Comparison of ENCODE assay signal across 11 cellular contexts in the genomic region with DNA sequence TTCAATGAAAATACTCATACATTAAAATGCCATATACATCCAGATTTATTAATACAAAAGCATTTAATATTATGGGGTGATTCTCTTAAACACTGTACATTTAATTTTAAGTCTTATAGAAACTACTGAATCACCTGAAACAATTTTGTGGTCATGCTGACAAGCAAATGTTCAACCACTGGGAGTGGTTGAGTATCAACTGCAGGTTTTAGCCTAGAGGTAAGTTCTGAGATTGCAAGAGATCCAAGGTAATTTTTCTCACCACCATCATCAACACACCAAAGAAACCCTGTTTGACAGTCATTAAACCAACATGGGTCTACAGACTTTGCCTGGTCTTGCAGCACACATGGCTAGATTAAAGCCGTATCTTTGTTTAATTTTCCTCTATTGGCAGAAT.
DNase-seq lines count a peak whose midpoint lies in the region; ATAC-seq and TF ChIP-seq lines count a peak whose summit lies in the region.
"Had no signal": no experiment of that assay in that cellular context is flagged by ENCODE, and none has a peak within 500 bp of the region (broad histone marks: within the 10 kb centered on the region; RNA-seq: fewer than 3 reads in every experiment).

No MANE protein-coding gene starts in this region.

- peaks cover 6% of the 10 kb centered on the region for H3K27me3 Mint-ChIP-seq in activated CD4-positive, alpha-beta T cell treated with anti-CD3 and anti-CD28 coated beads for 36 hours
- peaks cover 14% of the 10 kb centered on the region for H3K27me3 Mint-ChIP-seq in activated CD4-positive, alpha-beta T cell treated with anti-CD3 and anti-CD28 coated beads, Interleukin-2, amount 10 ng/mL, durations not matched to agents 7 days and 5 days
- no peaks in the 10 kb centered on the region for H3K27me3 Mint-ChIP-seq in neural progenitor cell (ENCODE audit: insufficient read depth, low read depth)

- no peaks in the 10 kb centered on the region for H3K36me3 Mint-ChIP-seq in activated CD4-positive, alpha-beta T cell treated with anti-CD3 and anti-CD28 coated beads for 36 hours (ENCODE audit: low read depth)
- H3K36me3 Mint-ChIP-seq in activated CD4-positive, alpha-beta T cell treated with anti-CD3 and anti-CD28 coated beads, Interleukin-2, amount 10 ng/mL, durations not matched to agents 7 days and 5 days (ENCODE audit: low read depth), result no peaks in the 10 kb centered on the region
- no peaks in the 10 kb centered on the region for H3K36me3 Mint-ChIP-seq in neural progenitor cell

- peak; percentile 28 for TF ChIP-seq CTCF in neural progenitor cell (IDR thresholded peaks at IDR 0.05)
- TF ChIP-seq CTCF in SK-N-SH (IDR thresholded peaks at IDR 0.05), result no peak

- no peak for TF ChIP-seq EP300 in SK-N-SH (IDR thresholded peaks at IDR 0.05; ENCODE audit: borderline replicate concordance in 1 of 2, low read depth in 1 of 2, low read length in 1 of 2)

- no peaks in the 10 kb centered on the region for H4K20me1 ChIP-seq in neural progenitor cell (ENCODE audit: low read depth)
- no peaks in the 10 kb centered on the region for H4K20me1 ChIP-seq in SK-N-SH (ENCODE audit: insufficient read depth)

- CTCF ChIA-PET in activated CD4-positive, alpha-beta T cell treated with anti-CD3 and anti-CD28 coated beads for 36 hours (lab: Charles Lee), result no interaction called here
- CTCF ChIA-PET in activated CD4-positive, alpha-beta T cell treated with anti-CD3 and anti-CD28 coated beads, Interleukin-2, amount 10 ng/mL, durations not matched to agents 7 days and 5 days (lab: Charles Lee), result no interaction called here
- CTCF ChIA-PET in SK-N-SH (lab: Yijun Ruan, JAX), result no interaction called here

- H3K4me2 ChIP-seq in neural progenitor cell (no peak overlapping the region), SK-N-SH (no peak overlapping the region)

- no peaks in the 10 kb centered on the region for H3K36me3 ChIP-seq in H7 (replicated peaks; ENCODE audit: control insufficient read depth, insufficient read depth, low read length)
- H3K36me3 ChIP-seq in neural progenitor cell, result no peaks in the 10 kb centered on the region
- no peaks in the 10 kb centered on the region for H3K36me3 ChIP-seq in SK-N-SH (replicated peaks in 1 of 2; ENCODE audit: control insufficient read depth in 1 of 2, insufficient read depth in 2 of 2, low read length in 1 of 2)
- H3K36me3 ChIP-seq: vagina had no signal

- H3K4me3 ChIP-seq in H7 (ENCODE audit: insufficient read depth, low read depth, low read length), result no peak overlapping the region
- H3K4me3 ChIP-seq in neural progenitor cell, result no peak overlapping the region
- H3K4me3 ChIP-seq in SK-N-SH (ENCODE audit: low read depth in 2 of 2, low read length in 1 of 2), result no peak overlapping the region
- H3K4me3 ChIP-seq: vagina had no signal

- WGBS in SK-N-SH (ENCODE audit: low lambda C conversion rate), result 89% methylated on average over 1 of the region's 1 CpG

- H3K27me3 ChIP-seq in H7 (ENCODE audit: control insufficient read depth, insufficient read depth, low read length) (no peaks in the 10 kb centered on the region), neural progenitor cell (no peaks in the 10 kb centered on the region), SK-N-SH (ENCODE audit: insufficient read depth) (no peaks in the 10 kb centered on the region)
- H3K27me3 ChIP-seq: vagina had no signal

- H3K27ac ChIP-seq in neural progenitor cell (no peak overlapping the region), SK-N-SH (ENCODE audit: low read depth in 2 of 2, low read length in 1 of 2) (no peak overlapping the region)
- H3K27ac ChIP-seq: vagina had no signal

- no peak overlapping the region for H3K27ac Mint-ChIP-seq in activated CD4-positive, alpha-beta T cell treated with anti-CD3 and anti-CD28 coated beads for 36 hours
- H3K27ac Mint-ChIP-seq in activated CD4-positive, alpha-beta T cell treated with anti-CD3 and anti-CD28 coated beads, Interleukin-2, amount 10 ng/mL, durations not matched to agents 7 days and 5 days, result no peak overlapping the region
- H3K27ac Mint-ChIP-seq in neural progenitor cell, result no peak overlapping the region

- H3K4me1 ChIP-seq in neural progenitor cell, result peaks cover 24% of the 10 kb centered on the region
- H3K4me1 ChIP-seq in SK-N-SH (ENCODE audit: control insufficient read depth in 1 of 2, insufficient read depth in 2 of 2, low read depth in 1 of 2, low read length in 1 of 2), result peaks cover 0 to 4% of the 10 kb centered on the region in 2 experiments; a peak in 3 of 4 replicates

- no peaks in the 10 kb centered on the region for H3K9me3 ChIP-seq in neural progenitor cell (ENCODE audit: low read depth)
- no peaks in the 10 kb centered on the region for H3K9me3 ChIP-seq in SK-N-SH
- H3K9me3 ChIP-seq: vagina had no signal

- peak; percentile 33 for ATAC-seq in activated CD4-positive, alpha-beta T cell treated with anti-CD3 and anti-CD28 coated beads for 36 hours
- ATAC-seq in GM21737 (IDR thresholded peaks at IDR 0.05; ENCODE audit: unreplicated experiment), result no peak

- no peak for DNase-seq in activated CD4-positive, alpha-beta T cell treated with anti-CD3 and anti-CD28 coated beads for 36 hours
- no peak for DNase-seq in activated CD4-positive, alpha-beta T cell treated with anti-CD3 and anti-CD28 coated beads, Interleukin-2, amount 10 ng/mL, durations not matched to agents 7 days and 5 days
- DNase-seq in H7, result peak; percentile 38
- peak; percentile 11 for DNase-seq in M059J (ENCODE audit: low read depth)
- DNase-seq in neural progenitor cell (ENCODE audit: low spot score), result no peak
- no peak for DNase-seq in activated naive CD4-positive, alpha-beta T cell (lab: John Stamatoyannopoulos, UW)
- DNase-seq in SK-N-SH, result no peak
- DNase-seq: activated CD4-positive, alpha-beta T cell treated with anti-CD3 and anti-CD28 coated beads, Interleukin-2, amount 50 U/mL, for 4 hours; SHP77 treated with DMSO at 0.1 percent for 48 hours had no signal

- no peaks in the 10 kb centered on the region for H3K4me1 Mint-ChIP-seq in activated CD4-positive, alpha-beta T cell treated with anti-CD3 and anti-CD28 coated beads for 36 hours
- no peaks in the 10 kb centered on the region for H3K4me1 Mint-ChIP-seq in activated CD4-positive, alpha-beta T cell treated with anti-CD3 and anti-CD28 coated beads, Interleukin-2, amount 10 ng/mL, durations not matched to agents 7 days and 5 days
- peaks cover 88% of the 10 kb centered on the region for H3K4me1 Mint-ChIP-seq in neural progenitor cell

- POLR2A ChIA-PET in activated CD4-positive, alpha-beta T cell treated with anti-CD3 and anti-CD28 coated beads for 36 hours (lab: Charles Lee), result no interaction called here
- POLR2A ChIA-PET in activated CD4-positive, alpha-beta T cell treated with anti-CD3 and anti-CD28 coated beads, Interleukin-2, amount 10 ng/mL, durations not matched to agents 7 days and 5 days (lab: Charles Lee), result no interaction called here
- POLR2A ChIA-PET in SK-N-SH (lab: Yijun Ruan, JAX), result no interaction called here

- no peak for TF ChIP-seq RAD21 in SK-N-SH (IDR thresholded peaks at IDR 0.05; ENCODE audit: low read length)

- H3K4me3 Mint-ChIP-seq in activated CD4-positive, alpha-beta T cell treated with anti-CD3 and anti-CD28 coated beads for 36 hours, result no peak overlapping the region
- H3K4me3 Mint-ChIP-seq in activated CD4-positive, alpha-beta T cell treated with anti-CD3 and anti-CD28 coated beads, Interleukin-2, amount 10 ng/mL, durations not matched to agents 7 days and 5 days, result no peak overlapping the region
- no peak overlapping the region for H3K4me3 Mint-ChIP-seq in neural progenitor cell

- H3F3A ChIP-seq in neural progenitor cell (ENCODE audit: low read depth) (no peaks in the 10 kb centered on the region), SK-N-SH (replicated peaks; ENCODE audit: insufficient read depth) (no peaks in the 10 kb centered on the region)

- intact Hi-C loops in activated CD4-positive, alpha-beta T cell treated with anti-CD3 and anti-CD28 coated beads for 36 hours (cut with DNase I, micrococcal nuclease), result no loop called here

- no peaks in the 10 kb centered on the region for H3K9me3 Mint-ChIP-seq in activated CD4-positive, alpha-beta T cell treated with anti-CD3 and anti-CD28 coated beads for 36 hours (ENCODE audit: low read depth)
- H3K9me3 Mint-ChIP-seq in activated CD4-positive, alpha-beta T cell treated with anti-CD3 and anti-CD28 coated beads, Interleukin-2, amount 10 ng/mL, durations not matched to agents 7 days and 5 days, result no peaks in the 10 kb centered on the region
- no peaks in the 10 kb centered on the region for H3K9me3 Mint-ChIP-seq in neural progenitor cell

- H2AFZ ChIP-seq in neural progenitor cell (replicated peaks), result no peak overlapping the region
- H2AFZ ChIP-seq in SK-N-SH (ENCODE audit: low read depth), result no peak overlapping the region

- H3K79me2 ChIP-seq in neural progenitor cell (ENCODE audit: low read depth) (no peaks in the 10 kb centered on the region), SK-N-SH (ENCODE audit: insufficient read depth) (no peaks in the 10 kb centered on the region)

- no peaks in the 10 kb centered on the region for H3K9me2 ChIP-seq in SK-N-SH

- H3K9ac ChIP-seq in neural progenitor cell (no peak overlapping the region), SK-N-SH (no peak overlapping the region)

TF ChIP-seq in SK-N-SH, 30 proteins besides CTCF, POLR2A, EP300 and RAD21 (continues in another document):
- TF ChIP-seq FOSL2 (IDR thresholded peaks at IDR 0.05; ENCODE audit: borderline replicate concordance, low read depth), result no peak
- TF ChIP-seq MEF2A (IDR thresholded peaks at IDR 0.05; ENCODE audit: borderline replicate concordance, low read depth), result no peak
- TF ChIP-seq, protein P1, sequence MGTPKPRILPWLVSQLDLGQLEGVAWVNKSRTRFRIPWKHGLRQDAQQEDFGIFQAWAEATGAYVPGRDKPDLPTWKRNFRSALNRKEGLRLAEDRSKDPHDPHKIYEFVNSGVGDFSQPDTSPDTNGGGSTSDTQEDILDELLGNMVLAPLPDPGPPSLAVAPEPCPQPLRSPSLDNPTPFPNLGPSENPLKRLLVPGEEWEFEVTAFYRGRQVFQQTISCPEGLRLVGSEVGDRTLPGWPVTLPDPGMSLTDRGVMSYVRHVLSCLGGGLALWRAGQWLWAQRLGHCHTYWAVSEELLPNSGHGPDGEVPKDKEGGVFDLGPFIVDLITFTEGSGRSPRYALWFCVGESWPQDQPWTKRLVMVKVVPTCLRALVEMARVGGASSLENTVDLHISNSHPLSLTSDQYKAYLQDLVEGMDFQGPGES (IDR thresholded peaks at IDR 0.05; ENCODE audit: low read depth, low read length), result no peak
- TF ChIP-seq, protein P2, sequence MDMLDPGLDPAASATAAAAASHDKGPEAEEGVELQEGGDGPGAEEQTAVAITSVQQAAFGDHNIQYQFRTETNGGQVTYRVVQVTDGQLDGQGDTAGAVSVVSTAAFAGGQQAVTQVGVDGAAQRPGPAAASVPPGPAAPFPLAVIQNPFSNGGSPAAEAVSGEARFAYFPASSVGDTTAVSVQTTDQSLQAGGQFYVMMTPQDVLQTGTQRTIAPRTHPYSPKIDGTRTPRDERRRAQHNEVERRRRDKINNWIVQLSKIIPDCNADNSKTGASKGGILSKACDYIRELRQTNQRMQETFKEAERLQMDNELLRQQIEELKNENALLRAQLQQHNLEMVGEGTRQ (IDR thresholded peaks at IDR 0.05; ENCODE audit: borderline replicate concordance, low read depth, low read length), result no peak
- no peak for TF ChIP-seq ELF1 (IDR thresholded peaks at IDR 0.05)

Comparison
In these comparisons a context has a peak if more than half of its experiments do, and no peak if none do; other contexts are left out.
1. DNase-seq: peak in H7 (single experiment) and M059J (single experiment); none in activated CD4-positive, alpha-beta T cell treated with anti-CD3 and anti-CD28 coated beads for 36 hours (single experiment), activated CD4-positive, alpha-beta T cell treated with anti-CD3 and anti-CD28 coated beads, Interleukin-2, amount 10 ng/mL, durations not matched to agents 7 days and 5 days (single experiment), neural progenitor cell (single experiment), activated naive CD4-positive, alpha-beta T cell (0 of 4) and SK-N-SH (single experiment).